In the genomic region with DNA sequence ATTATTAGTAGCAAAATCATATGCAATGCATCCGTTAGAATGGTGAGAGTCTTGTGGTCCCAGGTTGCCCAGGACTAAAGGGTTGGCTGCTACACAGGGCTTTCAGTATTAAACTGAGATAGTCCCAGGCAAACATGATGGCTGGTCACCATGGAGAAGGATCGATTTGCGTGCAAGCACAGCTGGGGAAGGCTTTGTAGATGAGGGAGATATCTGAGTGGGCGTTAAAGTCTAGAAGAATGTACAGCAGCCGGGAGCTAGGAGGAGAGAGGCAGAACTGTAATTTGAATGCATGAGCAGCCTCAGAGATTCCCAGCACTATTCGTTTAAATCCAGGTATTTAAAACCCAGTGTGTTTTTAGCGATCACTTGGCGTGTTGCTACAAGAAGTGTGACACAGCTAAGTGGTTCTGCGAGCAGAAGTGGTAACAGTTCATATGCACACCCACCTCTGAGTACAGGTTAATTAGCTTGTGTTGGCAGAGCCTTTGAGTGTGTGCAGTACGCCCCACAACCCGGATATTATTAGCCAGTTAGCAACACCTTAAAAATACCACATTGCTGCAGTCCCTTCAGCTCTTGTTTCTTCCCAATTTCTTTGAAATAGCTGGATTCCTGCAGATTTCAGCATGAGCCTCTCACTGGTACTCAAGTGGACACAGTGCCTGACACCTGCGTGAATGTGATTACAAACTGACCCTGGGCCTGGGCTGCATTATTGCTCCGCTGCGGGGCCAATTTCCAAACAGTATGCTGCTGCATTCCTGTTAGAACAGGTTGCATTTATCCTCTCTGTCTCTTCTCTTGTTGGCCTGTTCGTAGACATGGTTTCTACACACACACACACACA, we compare ENCODE assay signal across 13 cellular contexts.
A peak's percentile ranks its signal among the peaks of the same experiment; 100 is the strongest.
DNase-seq lines count a peak whose midpoint lies in the region; ATAC-seq and TF ChIP-seq lines count a peak whose summit lies in the region.
"Had no signal": no experiment of that assay in that cellular context is flagged by ENCODE, and none has a peak within 500 bp of the region (broad histone marks: within the 10 kb centered on the region; RNA-seq: fewer than 3 reads in every experiment).

No MANE protein-coding gene starts in this region.

- 63 to 78% methylated on average over 15 of the region's 15 CpGs for WGBS in lung, 2 donors

- H3K4me3 ChIP-seq in BLaER1 treated with 17β-estradiol and CSF1 and Interleukin-3, amounts not matched to agents 10 nM and 100 nM, result no peak overlapping the region
- H3K4me3 ChIP-seq in lung, result no peak overlapping the region
- H3K4me3 ChIP-seq: psoas muscle had no signal

- no peak overlapping the region for H3K9ac ChIP-seq in BLaER1 treated with 17β-estradiol and CSF1 and Interleukin-3, amounts not matched to agents 10 nM and 100 nM

- peak; percentile 35 for DNase-seq in NCI-H2029 (lab: John Stamatoyannopoulos, UW)
- DNase-seq in caudate nucleus (lab: John Stamatoyannopoulos, UW), result peak in 36 of 61 donors; percentile 5 to 90 (median 32)
- DNase-seq in lung (ENCODE audit: low spot score), result peak; percentile 31
- DNase-seq in activated gamma-delta T cell (lab: John Stamatoyannopoulos, UW), result no peak
- no peak for DNase-seq in HPDE6-E6E7 (ENCODE audit: extremely low spot score)
- DNase-seq in epidermal melanocyte (ENCODE audit: insufficient read length, low spot score), result no peak
- DNase-seq: activated CD4-positive, alpha-beta T cell treated with anti-CD3 and anti-CD28 coated beads for 36 hours; activated naive CD4-positive, alpha-beta T cell treated with anti-CD3 and anti-CD28 coated beads, Interleukin-2, amount 10 ng/mL, durations not matched to agents 7 days and 5 days; naive thymus-derived CD4-positive, alpha-beta T cell; psoas muscle; stimulated activated naive CD8-positive, alpha-beta T cell treated with anti-CD3 and anti-CD28 coated beads, Interleukin-15, Interleukin-2, amounts not matched to agents 100 U/mL and 50 U/mL, for 24 hours had no signal

- ATAC-seq in lung (ENCODE audit: insufficient read depth, low FRiP score) (no peak), GM18511 (IDR thresholded peaks at IDR 0.05; ENCODE audit: unreplicated experiment) (no peak)
- ATAC-seq: activated CD4-positive, alpha-beta T cell treated with anti-CD3 and anti-CD28 coated beads for 36 hours; naive thymus-derived CD4-positive, alpha-beta T cell; psoas muscle; stimulated activated naive CD8-positive, alpha-beta T cell treated with anti-CD3 and anti-CD28 coated beads, Interleukin-15, Interleukin-2, amounts not matched to agents 100 U/mL and 50 U/mL, for 24 hours had no signal

- no peaks in the 10 kb centered on the region for H3K36me3 ChIP-seq in BLaER1 treated with 17β-estradiol and CSF1 and Interleukin-3, amounts not matched to agents 10 nM and 100 nM
- H3K36me3 ChIP-seq in lung (ENCODE audit: control insufficient read depth in 2 of 2, insufficient read depth in 2 of 2, low read length in 2 of 2), result no peaks in the 10 kb centered on the region

- no peaks in the 10 kb centered on the region for H4K20me1 ChIP-seq in BLaER1 treated with 17β-estradiol and CSF1 and Interleukin-3, amounts not matched to agents 10 nM and 100 nM

- H3K9me3 ChIP-seq in BLaER1 treated with 17β-estradiol and CSF1 and Interleukin-3, amounts not matched to agents 10 nM and 100 nM (replicated peaks in 1 of 11), result no peaks in the 10 kb centered on the region
- H3K9me3 ChIP-seq in lung (ENCODE audit: control insufficient read depth in 2 of 2, insufficient read depth in 1 of 2, low read length in 1 of 2), result no peaks in the 10 kb centered on the region
- H3K9me3 ChIP-seq: psoas muscle had no signal

- no peak overlapping the region for H3K27ac ChIP-seq in BLaER1 treated with 17β-estradiol and CSF1 and Interleukin-3, amounts not matched to agents 10 nM and 100 nM
- H3K27ac ChIP-seq in caudate nucleus (ENCODE audit: low read depth, low read length) (peak overlapping the region; percentile 87), lung (ENCODE audit: low read depth in 1 of 2, low read length in 1 of 2) (peak overlapping the region in 1 of 2 donors; percentile 20)
- H3K27ac ChIP-seq: psoas muscle had no signal

- H3K4me1 ChIP-seq in BLaER1 treated with 17β-estradiol and CSF1 and Interleukin-3, amounts not matched to agents 10 nM and 100 nM, result peaks cover 0 to 17% (median 8%) of the 10 kb centered on the region in 10 experiments; a peak in 12 of 20 replicates
- H3K4me1 ChIP-seq in lung (ENCODE audit: control insufficient read depth in 2 of 2, insufficient read depth in 2 of 2, low read length in 2 of 2), result no peaks in the 10 kb centered on the region
- H3K4me1 ChIP-seq: psoas muscle had no signal

- H3K4me2 ChIP-seq in BLaER1 treated with 17β-estradiol and CSF1 and Interleukin-3, amounts not matched to agents 10 nM and 100 nM, result peak overlapping the region in 6 of 11 experiments; percentile 20 to 52 (median 43); a peak in 4 of 22 replicates

- TF ChIP-seq CTCF in lung (IDR thresholded peaks at IDR 0.05; ENCODE audit: control extremely low read depth, extremely low read depth), result no peak

- H3K27me3 ChIP-seq in BLaER1 treated with 17β-estradiol and CSF1 and Interleukin-3, amounts not matched to agents 10 nM and 100 nM, result no peaks in the 10 kb centered on the region
- no peaks in the 10 kb centered on the region for H3K27me3 ChIP-seq in lung (ENCODE audit: control insufficient read depth, insufficient read depth)

Comparison
In these comparisons a context has a peak if more than half of its experiments do, and no peak if none do; other contexts are left out.
1. DNase-seq: peak in NCI-H2029 (single experiment), caudate nucleus (36 of 61) and lung (single experiment); none in activated gamma-delta T cell (single experiment), HPDE6-E6E7 (single experiment) and epidermal melanocyte (single experiment).